ENCODE assay signal across 9 cellular contexts in genomic region chr5:61626639-61627282, GRCh38.
DNase-seq lines count a peak whose midpoint lies in the region; ATAC-seq, FAIRE-seq and TF ChIP-seq lines count a peak whose summit lies in the region.
"Had no signal": no experiment of that assay in that cellular context is flagged by ENCODE, and none has a peak within 500 bp of the region (broad histone marks: within the 10 kb centered on the region; RNA-seq: fewer than 3 reads in every experiment).

No MANE protein-coding gene starts in this region.

- DNase-seq in A549 (ENCODE audit: low read depth in 1 of 2, low spot score in 1 of 2) = no peak
- DNase-seq in H7 = no peak
- DNase-seq in mammary epithelial cell = no peak
- no peak for DNase-seq in iPS-NIHi7 (ENCODE audit: extremely low spot score)
- no peak for DNase-seq in NCI-H1417 treated with DMSO at 0.1 percent for 48 hours (lab: John Stamatoyannopoulos, UW)

- WGBS in A549 (ENCODE audit: missing lambda C conversion rate) = 86% methylated on average over 8 of the region's 10 CpGs
- WGBS in mammary epithelial cell (ENCODE audit: low coverage, missing lambda C conversion rate) = 90% methylated on average over 7 of the region's 10 CpGs

- dilution Hi-C loops in mammary epithelial cell (cut with HindIII; ENCODE audit: low sequenced_read_pairs) = no loop called here

- no peaks in the 10 kb centered on the region for H3K27me3 ChIP-seq in H7 (ENCODE audit: control insufficient read depth, insufficient read depth, low read length)
- no peaks in the 10 kb centered on the region for H3K27me3 ChIP-seq in mammary epithelial cell (ENCODE audit: insufficient read depth, low read length)
- H3K27me3 ChIP-seq in muscle layer of colon (ENCODE audit: control insufficient read depth in 1 of 2, insufficient read depth in 2 of 2, low read length in 2 of 2) = no peaks in the 10 kb centered on the region

- no peak for TF ChIP-seq CTCF in A549 (IDR thresholded peaks at IDR 0.05)
- no peak for TF ChIP-seq CTCF in mammary epithelial cell (conservative IDR thresholded peaks at IDR 0.05 in 1 of 2, IDR thresholded peaks at IDR 0.05 in 1 of 2; ENCODE audit: extremely low read depth in 1 of 2, insufficient read depth in 1 of 2, low read depth in 1 of 2, low read length in 2 of 2)

- POLR2A ChIA-PET in A549 (lab: Yijun Ruan, JAX) = no interaction called here

- intact Hi-C loops in mammary epithelial cell (cut with micrococcal nuclease) = no loop called here

- CTCF ChIA-PET in A549 (lab: Yijun Ruan, JAX) = interaction anchor here (1.0 kb wide), 1 partner anchor 31 kb away, joined by 3 read pairs; no protein-coding TSS in a partner anchor
- CTCF ChIA-PET in mammary epithelial cell (lab: Charles Lee; ENCODE audit: low non-redundant PET) = no interaction called here

- ATAC-seq in A549 (no peak; a peak in 1 of 6 replicates), HG02970 (IDR thresholded peaks at IDR 0.05; ENCODE audit: low FRiP score, unreplicated experiment) (no peak), HG02588 (IDR thresholded peaks at IDR 0.05; ENCODE audit: unreplicated experiment) (no peak)

- H3K4me3 ChIP-seq in A549 = peak overlapping the region; percentile 54
- H3K4me3 ChIP-seq in H7 (ENCODE audit: insufficient read depth, low read depth, low read length) = peak overlapping the region; percentile 60
- no peak overlapping the region for H3K4me3 ChIP-seq in mammary epithelial cell (replicated peaks in 1 of 3; ENCODE audit: insufficient read depth in 1 of 3, low read depth in 2 of 3, low read length in 3 of 3)
- peak overlapping the region; percentile 65 to 97 for H3K4me3 ChIP-seq in muscle layer of colon (ENCODE audit: low read depth in 1 of 2, low read length in 2 of 2)
- H3K4me3 ChIP-seq: SK-N-MC had no signal

- H3K36me3 ChIP-seq in H7 (replicated peaks; ENCODE audit: control insufficient read depth, insufficient read depth, low read length) (no peaks in the 10 kb centered on the region), mammary epithelial cell (ENCODE audit: insufficient read depth, low read length) (no peaks in the 10 kb centered on the region), muscle layer of colon (ENCODE audit: insufficient read depth, low read length) (no peaks in the 10 kb centered on the region)

- FAIRE-seq in A549 (lab: Jason Lieb, UNC) = no peak

- H3K9ac ChIP-seq in mammary epithelial cell (ENCODE audit: insufficient read depth, low read length) = no peak overlapping the region
- H3K9ac ChIP-seq in muscle layer of colon (ENCODE audit: low read length) = peak overlapping the region; percentile 42

- no peak for TF ChIP-seq EP300 in A549 (IDR thresholded peaks at IDR 0.05)

- H3K4me2 ChIP-seq in A549 = peak overlapping the region; percentile 89
- H3K4me2 ChIP-seq in mammary epithelial cell (ENCODE audit: insufficient read depth, low read depth, low read length) = no peak overlapping the region

- H3K4me1 ChIP-seq in A549 (peaks cover 42% of the 10 kb centered on the region), mammary epithelial cell (ENCODE audit: insufficient read depth, low read length) (peaks cover 6% of the 10 kb centered on the region), muscle layer of colon (ENCODE audit: insufficient read depth, low read length) (peaks cover 17% of the 10 kb centered on the region)

- H4K20me1 ChIP-seq in mammary epithelial cell (ENCODE audit: insufficient read depth, low read length) = no peaks in the 10 kb centered on the region

- in situ Hi-C loops in mammary epithelial cell (cut with MboI; ENCODE audit: low sequenced_read_pairs in 2 of 2) = loop anchor here in 1 of 2 donors (25.0 kb wide), 1 partner anchor 664 kb away; no protein-coding TSS in a partner anchor

- H3K79me2 ChIP-seq in mammary epithelial cell (ENCODE audit: insufficient read depth, low read length) = no peaks in the 10 kb centered on the region

- peak overlapping the region; percentile 98 for H2AFZ ChIP-seq in mammary epithelial cell (ENCODE audit: low read depth, low read length)

- TF ChIP-seq RAD21 in A549 (conservative IDR thresholded peaks at IDR 0.05 in 1 of 2, IDR thresholded peaks at IDR 0.05 in 1 of 2) = no peak

- BruUV-seq in mammary epithelial cell (replicated peaks; lab: Mats Ljungman, UMichigan) = no TSS peak

- H3K9me3 ChIP-seq in A549 (no peaks in the 10 kb centered on the region), mammary epithelial cell (replicated peaks; ENCODE audit: insufficient read depth, low read length) (no peaks in the 10 kb centered on the region), muscle layer of colon (ENCODE audit: low read length) (no peaks in the 10 kb centered on the region)

- peak overlapping the region; percentile 87 to 96; a peak in 5 of 6 replicates for H3K27ac ChIP-seq in A549
- H3K27ac ChIP-seq in mammary epithelial cell (ENCODE audit: insufficient read depth, low read depth, low read length) = no peak overlapping the region
- H3K27ac ChIP-seq in muscle layer of colon (ENCODE audit: low read depth, low read length) = peak overlapping the region; percentile 92
- H3K27ac ChIP-seq: SK-N-MC had no signal

- TF ChIP-seq POLR2A in A549 (IDR thresholded peaks at IDR 0.05; ENCODE audit: low read length) = no peak

TF ChIP-seq in A549, 52 proteins besides CTCF, POLR2A, EP300 and RAD21:
- no peak for TF ChIP-seq HMGXB4 (CRISPR knock-in tag; IDR thresholded peaks at IDR 0.05; ENCODE audit: borderline replicate concordance)

Comparison
In these comparisons a context has a peak if more than half of its experiments do, and no peak if none do; other contexts are left out.
1. H3K4me3 ChIP-seq: peak in A549 (single experiment), H7 (single experiment) and muscle layer of colon (2 of 2); none in mammary epithelial cell (0 of 3).